ENCODE assay signal across 8 cellular contexts in genomic region chr2:120253021-120253882, GRCh38. TPM values are rescaled to one million over a fixed set of nuclear protein-coding genes. Genes with fewer than 3 reads are reported as not detected.
DNase-seq lines count a peak whose midpoint lies in the region; ATAC-seq, FAIRE-seq and TF ChIP-seq lines count a peak whose summit lies in the region.

No MANE protein-coding gene starts in this region.

- peak overlapping the region; percentile 95 for H3K4me3 Mint-ChIP-seq in T-helper 2 cell treated with Interferon-gamma antibody and Interleukin-4, amounts not matched to agents 5 μg/mL and 100 μg/mL, for 36 hours

- intact Hi-C loops in IMR-90 (cut with micrococcal nuclease) (loop anchor here (1.0 to 5.0 kb wide), 3 partner anchors 34 to 424 kb away; no protein-coding TSS in a partner anchor), sigmoid colon (cut with DNase I) (loop anchor here (2.0 kb wide), 1 partner anchor 60 kb away; no protein-coding TSS in a partner anchor)

- peak overlapping the region; percentile 87 for H3K27ac Mint-ChIP-seq in T-helper 2 cell treated with Interferon-gamma antibody and Interleukin-4, amounts not matched to agents 5 μg/mL and 100 μg/mL, for 36 hours

- peaks cover 7% of the 10 kb centered on the region for H3K27me3 Mint-ChIP-seq in T-helper 2 cell treated with Interferon-gamma antibody and Interleukin-4, amounts not matched to agents 5 μg/mL and 100 μg/mL, for 36 hours (ENCODE audit: low read depth)

- no peaks in the 10 kb centered on the region for H3K9me3 ChIP-seq in IMR-90 (ENCODE audit: control insufficient read depth, insufficient read depth, low read length)
- H3K9me3 ChIP-seq in iPS-20b (ENCODE audit: insufficient read depth, low read depth, low read length) = no peaks in the 10 kb centered on the region
- no peaks in the 10 kb centered on the region for H3K9me3 ChIP-seq in sigmoid colon

- H3K14ac ChIP-seq in IMR-90 (replicated peaks; ENCODE audit: low read depth, low read length) = peak overlapping the region; percentile 96

- H3K27me3 ChIP-seq in IMR-90 (ENCODE audit: control insufficient read depth, insufficient read depth, low read length) (peaks cover 9% of the 10 kb centered on the region; the same call in 1 of the 2 replicates), bronchial epithelial cell (ENCODE audit: control insufficient read depth, insufficient read depth, low read length) (peaks cover 2% of the 10 kb centered on the region), iPS-20b (ENCODE audit: insufficient read depth, low read length) (peaks cover 59% of the 10 kb centered on the region), sigmoid colon (no peaks in the 10 kb centered on the region)

- WGBS in IMR-90 (ENCODE audit: extremely low coverage in 2 of 2, insufficient read length in 1 of 2), 2 experiments = 0% methylated on average over 13 of the region's 60 CpGs; no CpG with 5 or more reads in 1 of the 2 experiments
- 0 to 1% methylated on average over 60 of the region's 60 CpGs for WGBS in sigmoid colon, 2 donors

- peak overlapping the region; percentile 74 for H3K56ac ChIP-seq in IMR-90 (ENCODE audit: extremely low read depth, insufficient read depth, low read length)

- H4K5ac ChIP-seq in IMR-90 (ENCODE audit: low read depth, low read length) = peak overlapping the region; percentile 8; the same call in 1 of the 2 replicates

- peaks cover 2% of the 10 kb centered on the region for H3K9me3 Mint-ChIP-seq in T-helper 2 cell treated with Interferon-gamma antibody and Interleukin-4, amounts not matched to agents 5 μg/mL and 100 μg/mL, for 36 hours

- peak; percentile 58 for TF ChIP-seq RAD21 in IMR-90 (IDR thresholded peaks at IDR 0.05; ENCODE audit: low read length)

- peak overlapping the region; percentile 67 for H2AK5ac ChIP-seq in IMR-90 (ENCODE audit: low read depth, low read length)

- peak overlapping the region; percentile 67 for H2BK5ac ChIP-seq in IMR-90 (ENCODE audit: low read depth, low read length, poor library complexity, severe bottlenecking)

- POLR2A ChIA-PET in IMR-90 (lab: Charles Lee; ENCODE audit: unreplicated experiment) = interaction anchor here (0.7 kb wide), 1 partner anchor 34 kb away, joined by 4 read pairs; no protein-coding TSS in a partner anchor

- H3K9me1 ChIP-seq in IMR-90 (ENCODE audit: insufficient read depth, low read length) = peaks cover 11% of the 10 kb centered on the region; the same call in 1 of the 2 replicates

- H3K36me3 ChIP-seq in IMR-90 (ENCODE audit: control insufficient read depth, insufficient read depth, low read length) (no peaks in the 10 kb centered on the region), bronchial epithelial cell (ENCODE audit: control insufficient read depth, insufficient read depth, low read length) (peaks cover 2% of the 10 kb centered on the region), iPS-20b (ENCODE audit: insufficient read depth, low read depth, low read length) (no peaks in the 10 kb centered on the region), sigmoid colon (no peaks in the 10 kb centered on the region)

- H2BK20ac ChIP-seq in IMR-90 (ENCODE audit: low read depth, low read length) = no peak overlapping the region

- peak overlapping the region; percentile 91 for H3K23ac ChIP-seq in IMR-90 (ENCODE audit: low read depth, low read length)

- CTCF ChIA-PET in IMR-90 (lab: Yijun Ruan, JAX) = no interaction called here

- FAIRE-seq in bronchial epithelial cell (lab: Jason Lieb, UNC) = peak; percentile 84

- peaks cover 5% of the 10 kb centered on the region; the same call in 1 of the 2 replicates for H3K4me1 ChIP-seq in IMR-90 (ENCODE audit: control insufficient read depth, insufficient read depth, low read length)
- H3K4me1 ChIP-seq in iPS-20b (ENCODE audit: insufficient read depth, low read length) = peaks cover 8% of the 10 kb centered on the region; the same call in 1 of the 2 replicates
- peaks cover 0 to 27% (median 14%) of the 10 kb centered on the region in 4 donors for H3K4me1 ChIP-seq in sigmoid colon

- H4K20me1 ChIP-seq in IMR-90 (ENCODE audit: insufficient read depth, low read length) = peaks cover 39% of the 10 kb centered on the region

- peak overlapping the region; percentile 82 for H3K4ac ChIP-seq in IMR-90 (ENCODE audit: low read depth, low read length)

- peak; percentile 58 for TF ChIP-seq CTCF in IMR-90 (conservative IDR thresholded peaks at IDR 0.05; ENCODE audit: low read depth, low read length)
- peak; percentile 53 for TF ChIP-seq CTCF in bronchial epithelial cell (IDR thresholded peaks at IDR 0.05; ENCODE audit: insufficient read depth, low read length, severe bottlenecking)
- TF ChIP-seq CTCF in sigmoid colon (IDR thresholded peaks at IDR 0.05) = peak in 2 of 4 experiments; percentile 24 to 50

- H2BK15ac ChIP-seq in IMR-90 (ENCODE audit: low read depth, low read length) = no peak overlapping the region

- ATAC-seq in GM21737 (IDR thresholded peaks at IDR 0.05; ENCODE audit: unreplicated experiment) (peak; percentile 33), IMR-90 (ENCODE audit: low read depth) (peak; percentile 75)

- H3K79me1 ChIP-seq in IMR-90 (ENCODE audit: low read depth in 1 of 2, low read length in 2 of 2) = peaks cover 4 to 48% of the 10 kb centered on the region in 2 experiments

- peak overlapping the region; percentile 36; the same call in 1 of the 2 replicates for H3K18ac ChIP-seq in IMR-90 (ENCODE audit: low read depth, low read length)

- H3K9ac ChIP-seq in IMR-90 (ENCODE audit: low read depth, low read length) (peak overlapping the region; percentile 91), iPS-20b (ENCODE audit: low read depth, low read length) (peak overlapping the region; percentile 66; the same call in 1 of the 2 replicates)

- H3K4me1 Mint-ChIP-seq in T-helper 2 cell treated with Interferon-gamma antibody and Interleukin-4, amounts not matched to agents 5 μg/mL and 100 μg/mL, for 36 hours (ENCODE audit: low read depth) = peaks cover 62% of the 10 kb centered on the region

- BruUV-seq in IMR-90 (replicated peaks; lab: Mats Ljungman, UMichigan) = no TSS peak

- DNase-seq in NCI-H345 (lab: John Stamatoyannopoulos, UW) (peak; percentile 64), NCI-H345 treated with DMSO at 0.1 percent for 48 hours (lab: John Stamatoyannopoulos, UW; ENCODE audit: unreplicated experiment) (no peak), IMR-90 (peak; percentile 78), bronchial epithelial cell (ENCODE audit: low read depth) (peak; percentile 91), sigmoid colon (peak; percentile 94)
- peak; percentile 40 for DNase-seq in T-helper 2 cell treated with Interferon-gamma antibody and Interleukin-4, amounts not matched to agents 5 μg/mL and 100 μg/mL, for 36 hours (ENCODE audit: low spot score)

- H3K4me2 ChIP-seq in IMR-90 (ENCODE audit: low read depth, low read length) = peak overlapping the region; percentile 93

- peaks cover 40% of the 10 kb centered on the region for H3K36me3 Mint-ChIP-seq in T-helper 2 cell treated with Interferon-gamma antibody and Interleukin-4, amounts not matched to agents 5 μg/mL and 100 μg/mL, for 36 hours (ENCODE audit: low read depth)

- peak overlapping the region; percentile 64 for H4K91ac ChIP-seq in IMR-90 (ENCODE audit: insufficient read depth, low read depth, low read length)

- H3K27ac ChIP-seq in IMR-90 (ENCODE audit: insufficient read depth, low read length) (peak overlapping the region; percentile 80), iPS-20b (ENCODE audit: low read length) (no peak overlapping the region), sigmoid colon (peak overlapping the region; percentile 85 to 94 (median 92))

- H3K4me3 ChIP-seq in IMR-90 (ENCODE audit: insufficient read depth, low read depth, low read length) (peak overlapping the region; percentile 74), bronchial epithelial cell (ENCODE audit: low read depth, low read length) (peak overlapping the region; percentile 84), iPS-20b (ENCODE audit: low read length) (peak overlapping the region; percentile 88), sigmoid colon (peak overlapping the region; percentile 57 to 98 (median 88))

- H2AFZ ChIP-seq in IMR-90 (replicated peaks; ENCODE audit: low read length, poor library complexity) = peak overlapping the region; percentile 86

- no peak for TF ChIP-seq EP300 in sigmoid colon (IDR thresholded peaks at IDR 0.05)

- in situ Hi-C loops in IMR-90 (cut with MboI; ENCODE audit: low sequenced_read_pairs) = no loop called here

- TF ChIP-seq POLR2A in IMR-90 (IDR thresholded peaks at IDR 0.05; ENCODE audit: low read depth, low read length) (no peak; the same call in none of the 2 replicates), sigmoid colon (IDR thresholded peaks at IDR 0.05) (no peak)

- peak overlapping the region; percentile 9 to 83; a peak in 3 of 4 replicates for H4K8ac ChIP-seq in IMR-90 (ENCODE audit: low read depth in 2 of 2, low read length in 2 of 2)

- dilution Hi-C loops in IMR-90 (cut with HindIII; ENCODE audit: low sequenced_read_pairs, unreplicated experiment) = no loop called here

- H2BK120ac ChIP-seq in IMR-90 (ENCODE audit: low read depth, low read length) = peak overlapping the region; percentile 29; the same call in 1 of the 2 replicates

- peak overlapping the region; percentile 97 for H2AK9ac ChIP-seq in IMR-90 (replicated peaks; ENCODE audit: low read depth, low read length, poor library complexity)

TF ChIP-seq in IMR-90, 13 proteins besides CTCF, POLR2A, EP300 and RAD21 (continues in another document):
- peak; percentile 42 for TF ChIP-seq CEBPB (IDR thresholded peaks at IDR 0.05; ENCODE audit: low read depth, low read length)
- peak; percentile 68 for TF ChIP-seq FOS (IDR thresholded peaks at IDR 0.05; ENCODE audit: low read depth, low read length)
- TF ChIP-seq USF2 (IDR thresholded peaks at IDR 0.05; ENCODE audit: low read depth, low read length) = no peak

RNA-seq across cellular contexts. Expression of gene RALB, which starts 0.6 kb away (rescaled TPM):
- total RNA-seq in IMR-90 (2012; rRNA removed) (53.6 and 75.3 TPM in 2 replicates), bronchial epithelial cell (52.7 and 70.0 TPM in 2 replicates), sigmoid colon (10 to 100 TPM; 47.9 to 60.2 (median 50.5) TPM)
- polyA plus RNA-seq in IMR-90 (2012; rRNA removed) (38.0 and 54.7 TPM in 2 replicates), sigmoid colon (100 to 1,000 TPM in 2 of 3 donors, 10 to 100 TPM in 1; 86.6 to 143 (median 118) TPM)
- 14.8 and 19.0 TPM in 2 replicates for polyA plus RNA-seq in IMR-90 (2012; cell fraction: cytosol; rRNA removed)
- polyA plus RNA-seq in IMR-90 (2012; cell fraction: nucleus; rRNA removed; ENCODE audit: low replicate concordance) = 4.3 and 18.5 TPM in 2 replicates

RNA-seq across cellular contexts. Expression of gene TMEM185B, which starts 30.1 kb away (rescaled TPM):
- total RNA-seq in IMR-90 (2012; rRNA removed) = 16.4 and 17.7 TPM in 2 replicates
- polyA plus RNA-seq in IMR-90 (2012; rRNA removed) = 25.2 and 26.1 TPM in 2 replicates
- polyA plus RNA-seq in IMR-90 (2012; cell fraction: cytosol; rRNA removed) = 21.9 and 30.3 TPM in 2 replicates
- 8.1 and 11.7 TPM in 2 replicates for polyA plus RNA-seq in IMR-90 (2012; cell fraction: nucleus; rRNA removed; ENCODE audit: low replicate concordance)
- total RNA-seq in bronchial epithelial cell = 20.8 and 21.5 TPM in 2 replicates
- 10 to 100 TPM; 16.8 to 32.1 (median 25.0) TPM for total RNA-seq in sigmoid colon
- polyA plus RNA-seq in sigmoid colon = 1 to 10 TPM; 1.6 to 9.7 (median 1.8) TPM
